Comparison of ENCODE assay signal across 17 cellular contexts in genomic region chr16:77246160-77246559, GRCh38. TPM values are rescaled to one million over a fixed set of nuclear protein-coding genes. Genes with fewer than 3 reads are reported as not detected.
DNase-seq lines count a peak whose midpoint lies in the region; ATAC-seq and TF ChIP-seq lines count a peak whose summit lies in the region.
"Had no signal": no experiment of that assay in that cellular context is flagged by ENCODE, and none has a peak within 500 bp of the region (broad histone marks: within the 10 kb centered on the region; RNA-seq: fewer than 3 reads in every experiment).

No MANE protein-coding gene starts in this region.

- no peak for ATAC-seq in activated naive CD4-positive, alpha-beta T cell treated with anti-CD3 and anti-CD28 coated beads, Interleukin-2, amount 50 U/mL, for 72 hours
- peak; percentile 38 for ATAC-seq in aorta (ENCODE audit: low FRiP score)
- ATAC-seq in activated CD4-positive, CD25-positive, alpha-beta regulatory T cell treated with anti-CD3 and anti-CD28 coated beads, Interleukin-2, amount 50 U/mL, for 24 hours = no peak

- intact Hi-C loops in aorta (cut with DNase I) = no loop called here

- H3K4me3 ChIP-seq in fibroblast of mammary gland (ENCODE audit: control insufficient read depth, low read depth, low read length) (no peak overlapping the region), aorta (ENCODE audit: low read length in 2 of 2) (no peak overlapping the region)
- H3K4me3 ChIP-seq: HAP-1 had no signal

- TF ChIP-seq CTCF in fibroblast of mammary gland (conservative IDR thresholded peaks at IDR 0.05; ENCODE audit: control insufficient read depth, insufficient read depth, low read depth, low read length) = no peak

- peak overlapping the region; percentile 43 for H3K27ac Mint-ChIP-seq in activated naive CD4-positive, alpha-beta T cell treated with anti-CD3 and anti-CD28 coated beads, Interleukin-2, amount 50 U/mL, for 24 hours
- no peak overlapping the region for H3K27ac Mint-ChIP-seq in activated naive CD4-positive, alpha-beta T cell treated with anti-CD3 and anti-CD28 coated beads, Interleukin-2, amount 50 U/mL, for 72 hours
- H3K27ac Mint-ChIP-seq: CD4-positive, alpha-beta memory T cell; HFFc6 had no signal

- H3K4me1 ChIP-seq in aorta (ENCODE audit: control insufficient read depth in 1 of 2, insufficient read depth in 2 of 2, low read length in 2 of 2) = no peaks in the 10 kb centered on the region
- H3K4me1 ChIP-seq: HAP-1 had no signal

- H3K36me3 Mint-ChIP-seq in activated naive CD4-positive, alpha-beta T cell treated with anti-CD3 and anti-CD28 coated beads, Interleukin-2, amount 50 U/mL, for 24 hours = no peaks in the 10 kb centered on the region
- H3K36me3 Mint-ChIP-seq in activated naive CD4-positive, alpha-beta T cell treated with anti-CD3 and anti-CD28 coated beads, Interleukin-2, amount 50 U/mL, for 72 hours = no peaks in the 10 kb centered on the region
- H3K36me3 Mint-ChIP-seq: CD4-positive, alpha-beta memory T cell had no signal

- 88 to 90% methylated on average over 2 of the region's 2 CpGs for WGBS in aorta, 2 donors

- DNase-seq in activated naive CD4-positive, alpha-beta T cell treated with anti-CD3 and anti-CD28 coated beads, Interleukin-2, amount 50 U/mL, for 72 hours (ENCODE audit: low spot score in 2 of 2) = no peak
- DNase-seq in fibroblast of mammary gland (ENCODE audit: low read depth) = peak; percentile 45
- DNase-seq in aorta = no peak
- no peak for DNase-seq in kidney tubule cell (ENCODE audit: low spot score)
- DNase-seq: C1 segment of cervical spinal cord; CD4-positive, alpha-beta memory T cell; COR-L47; DMS153; GF-D8; GOT3; HFFc6 had no signal

- no peaks in the 10 kb centered on the region for H3K4me1 Mint-ChIP-seq in activated naive CD4-positive, alpha-beta T cell treated with anti-CD3 and anti-CD28 coated beads, Interleukin-2, amount 50 U/mL, for 24 hours
- H3K4me1 Mint-ChIP-seq: CD4-positive, alpha-beta memory T cell had no signal

- H3K9me3 ChIP-seq in aorta (ENCODE audit: control insufficient read depth, low read length) = peaks cover 4% of the 10 kb centered on the region
- H3K9me3 ChIP-seq: HAP-1 had no signal

- no peaks in the 10 kb centered on the region for H3K9me3 Mint-ChIP-seq in activated naive CD4-positive, alpha-beta T cell treated with anti-CD3 and anti-CD28 coated beads, Interleukin-2, amount 50 U/mL, for 24 hours
- H3K9me3 Mint-ChIP-seq in activated naive CD4-positive, alpha-beta T cell treated with anti-CD3 and anti-CD28 coated beads, Interleukin-2, amount 50 U/mL, for 72 hours = no peaks in the 10 kb centered on the region
- H3K9me3 Mint-ChIP-seq: HFFc6 had no signal

- no peaks in the 10 kb centered on the region for H3K27me3 Mint-ChIP-seq in activated naive CD4-positive, alpha-beta T cell treated with anti-CD3 and anti-CD28 coated beads, Interleukin-2, amount 50 U/mL, for 24 hours

- no peak overlapping the region for H3K27ac ChIP-seq in aorta (ENCODE audit: low read depth in 1 of 2, low read length in 2 of 2)

- H3K27me3 ChIP-seq in aorta (ENCODE audit: control insufficient read depth in 1 of 2, insufficient read depth in 2 of 2, low read length in 1 of 2) = no peaks in the 10 kb centered on the region

- no peaks in the 10 kb centered on the region for H3K36me3 ChIP-seq in aorta (ENCODE audit: control insufficient read depth in 1 of 2, insufficient read depth in 2 of 2, low read length in 1 of 2)
- H3K36me3 ChIP-seq: HAP-1 had no signal

- H3K4me3 Mint-ChIP-seq in activated naive CD4-positive, alpha-beta T cell treated with anti-CD3 and anti-CD28 coated beads, Interleukin-2, amount 50 U/mL, for 24 hours = no peak overlapping the region
- H3K4me3 Mint-ChIP-seq: CD4-positive, alpha-beta memory T cell; HFFc6 had no signal

RNA-seq across cellular contexts. Expression of gene SYCE1L, which starts 47.0 kb away (rescaled TPM):
- 1 to 10 TPM; 2.1 to 8.5 TPM for total RNA-seq in activated naive CD4-positive, alpha-beta T cell treated with anti-CD3 and anti-CD28 coated beads, Interleukin-2, amount 50 U/mL, for 72 hours
- 1 to 10 TPM; 1.8 to 5.4 TPM for total RNA-seq in aorta
- polyA plus RNA-seq in aorta = 1 to 10 TPM; 2.1 to 9.6 TPM
- total RNA-seq: A673, Daoy, G401, HFFc6 had no signal

RNA-seq across cellular contexts. Expression of gene MON1B, which starts 55.2 kb away (rescaled TPM):
- 10 to 100 TPM; 75.3 to 92.9 TPM for total RNA-seq in activated naive CD4-positive, alpha-beta T cell treated with anti-CD3 and anti-CD28 coated beads, Interleukin-2, amount 50 U/mL, for 72 hours
- total RNA-seq in aorta = 10 to 100 TPM; 46.7 to 47.1 TPM
- 10 to 100 TPM; 10.6 to 21.3 TPM for polyA plus RNA-seq in aorta
